Comparison of ENCODE assay signal across 31 cellular contexts in the genomic region with DNA sequence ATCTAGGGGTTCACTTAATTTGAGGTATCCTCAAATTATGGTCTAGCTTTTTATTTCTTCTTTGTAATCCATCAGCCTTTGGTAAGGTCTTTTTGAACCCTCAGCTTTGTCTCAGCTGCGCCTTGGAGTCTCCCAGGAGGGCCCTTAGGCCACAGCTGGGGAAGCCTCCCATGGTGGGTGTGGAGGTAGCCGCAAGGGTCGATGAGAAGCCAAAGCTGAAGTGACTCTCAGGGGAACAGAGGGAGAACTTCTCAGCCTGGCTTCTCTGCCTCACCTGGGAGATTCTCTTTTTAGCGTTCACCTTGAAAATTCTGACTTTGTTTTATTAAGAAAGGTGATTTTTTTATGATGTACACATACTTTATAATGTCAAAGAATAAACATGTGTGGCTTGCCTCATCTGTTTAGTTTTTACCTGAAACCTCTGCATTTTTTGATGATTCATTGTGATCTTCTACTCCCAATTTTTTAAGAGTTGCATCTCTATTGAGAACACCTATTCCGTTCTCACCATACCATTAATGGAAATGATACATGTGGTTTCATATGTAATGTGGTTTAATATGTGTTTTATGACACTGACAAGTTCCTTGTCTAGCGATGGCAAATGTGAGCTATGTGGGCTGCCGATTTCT.
"Had no signal": no experiment of that assay in that cellular context is flagged by ENCODE, and none has a peak within 500 bp of the region (broad histone marks: within the 10 kb centered on the region; RNA-seq: fewer than 3 reads in every experiment).

No MANE protein-coding gene starts in this region.

- H3K9me3 Mint-ChIP-seq: activated CD4-positive, alpha-beta memory T cell treated with anti-CD3 and anti-CD28 coated beads for 36 hours; activated naive CD4-positive, alpha-beta T cell treated with anti-CD3 and anti-CD28 coated beads, Interleukin-2, amount 10 ng/mL, durations not matched to agents 7 days and 5 days; activated naive CD8-positive, alpha-beta T cell treated with anti-CD3 and anti-CD28 coated beads, Interleukin-2, amount 10 ng/mL, durations not matched to agents 7 days and 5 days; activated T-cell treated with anti-CD3 and anti-CD28 coated beads, Interleukin-2, amount 50 U/mL, for 24 hours; brain; effector memory CD8-positive, alpha-beta T cell; naive thymus-derived CD4-positive, alpha-beta T cell; neural crest cell; stimulated activated naive B cell treated with anti-CD40 and anti-IgM and Interleukin-4, amounts not matched to agents 10 μg/mL and 1 μg/mL and 100 μg/mL, for 72 hours; T-helper 1 cell treated with Interleukin-12 subunit alpha and Interleukin-12 subunit beta and Interleukin-4 antibody, amounts not matched to agents 30 μg/mL and 1 μg/mL, for 36 hours had no signal

- H3K36me3 Mint-ChIP-seq: activated CD4-positive, alpha-beta memory T cell treated with anti-CD3 and anti-CD28 coated beads for 36 hours; activated naive CD4-positive, alpha-beta T cell treated with anti-CD3 and anti-CD28 coated beads, Interleukin-2, amount 10 ng/mL, durations not matched to agents 7 days and 5 days; activated naive CD8-positive, alpha-beta T cell treated with anti-CD3 and anti-CD28 coated beads, Interleukin-2, amount 10 ng/mL, durations not matched to agents 7 days and 5 days; brain; naive thymus-derived CD4-positive, alpha-beta T cell; stimulated activated naive B cell treated with anti-CD40 and anti-IgM and Interleukin-4, amounts not matched to agents 10 μg/mL and 1 μg/mL and 100 μg/mL, for 72 hours had no signal

- H3K27ac ChIP-seq: ascending aorta, gastroesophageal sphincter, pancreas, prostate gland, stomach, upper lobe of right lung, WERI-Rb-1 had no signal

- H3K36me3 ChIP-seq: ascending aorta, gastroesophageal sphincter, pancreas, prostate gland, stomach, thyroid gland, upper lobe of right lung, WERI-Rb-1 had no signal

- H3K4me3 ChIP-seq: ascending aorta, gastroesophageal sphincter, pancreas, prostate gland, smooth muscle cell, stomach, thyroid gland, upper lobe of right lung had no signal

- H3K4me3 Mint-ChIP-seq: activated CD4-positive, alpha-beta memory T cell treated with anti-CD3 and anti-CD28 coated beads for 36 hours; activated naive CD4-positive, alpha-beta T cell treated with anti-CD3 and anti-CD28 coated beads, Interleukin-2, amount 10 ng/mL, durations not matched to agents 7 days and 5 days; activated naive CD8-positive, alpha-beta T cell treated with anti-CD3 and anti-CD28 coated beads, Interleukin-2, amount 10 ng/mL, durations not matched to agents 7 days and 5 days; activated T-cell treated with anti-CD3 and anti-CD28 coated beads, Interleukin-2, amount 50 U/mL, for 24 hours; brain; effector memory CD8-positive, alpha-beta T cell; naive thymus-derived CD4-positive, alpha-beta T cell; neural crest cell; stimulated activated naive B cell treated with anti-CD40 and anti-IgM and Interleukin-4, amounts not matched to agents 10 μg/mL and 1 μg/mL and 100 μg/mL, for 72 hours; T-helper 1 cell treated with Interleukin-12 subunit alpha and Interleukin-12 subunit beta and Interleukin-4 antibody, amounts not matched to agents 30 μg/mL and 1 μg/mL, for 36 hours had no signal

- H3K9me3 ChIP-seq: ascending aorta, gastroesophageal sphincter, pancreas, prostate gland, stomach, thyroid gland, upper lobe of right lung had no signal

- DNase-seq: activated CD4-positive, alpha-beta memory T cell treated with anti-CD3 and anti-CD28 coated beads for 36 hours; activated CD4-positive, alpha-beta T cell treated with anti-CD3 and anti-CD28 coated beads for 48 hours; activated CD8-positive, alpha-beta memory T cell treated with anti-CD3 and anti-CD28 coated beads, Interleukin-2, amount 50 U/mL, for 48 hours; activated gamma-delta T cell; activated naive CD4-positive, alpha-beta T cell treated with anti-CD3 and anti-CD28 coated beads, Interleukin-2, amount 10 ng/mL, durations not matched to agents 7 days and 5 days; activated naive CD8-positive, alpha-beta T cell treated with anti-CD3 and anti-CD28 coated beads, Interleukin-2, amount 10 ng/mL, durations not matched to agents 7 days and 5 days; activated T-cell treated with anti-CD3 and anti-CD28 coated beads, Interleukin-2, amount 50 U/mL, for 24 hours; caudate nucleus; cortex of kidney; effector memory CD8-positive, alpha-beta T cell; mammary epithelial cell; midbrain; naive thymus-derived CD4-positive, alpha-beta T cell; nucleus accumbens; pancreas; retina; stimulated activated CD4-positive, alpha-beta T cell treated with anti-CD3 and anti-CD28 coated beads, Interleukin-1b, Interleukin-23, amount 100 ng/mL, for 48 hours; stimulated activated naive B cell treated with anti-CD40 and anti-IgM and Interleukin-4, amounts not matched to agents 10 μg/mL and 1 μg/mL and 100 μg/mL, for 72 hours; stomach; T-helper 9 cell; thyroid gland; upper lobe of right lung; WERI-Rb-1 had no signal

- H3K27ac Mint-ChIP-seq: activated CD4-positive, alpha-beta memory T cell treated with anti-CD3 and anti-CD28 coated beads for 36 hours; activated naive CD4-positive, alpha-beta T cell treated with anti-CD3 and anti-CD28 coated beads, Interleukin-2, amount 10 ng/mL, durations not matched to agents 7 days and 5 days; activated naive CD8-positive, alpha-beta T cell treated with anti-CD3 and anti-CD28 coated beads, Interleukin-2, amount 10 ng/mL, durations not matched to agents 7 days and 5 days; activated T-cell treated with anti-CD3 and anti-CD28 coated beads, Interleukin-2, amount 50 U/mL, for 24 hours; brain; effector memory CD8-positive, alpha-beta T cell; naive thymus-derived CD4-positive, alpha-beta T cell; stimulated activated naive B cell treated with anti-CD40 and anti-IgM and Interleukin-4, amounts not matched to agents 10 μg/mL and 1 μg/mL and 100 μg/mL, for 72 hours; T-helper 1 cell treated with Interleukin-12 subunit alpha and Interleukin-12 subunit beta and Interleukin-4 antibody, amounts not matched to agents 30 μg/mL and 1 μg/mL, for 36 hours had no signal

- H3K4me1 Mint-ChIP-seq: activated naive CD4-positive, alpha-beta T cell treated with anti-CD3 and anti-CD28 coated beads, Interleukin-2, amount 10 ng/mL, durations not matched to agents 7 days and 5 days; activated naive CD8-positive, alpha-beta T cell treated with anti-CD3 and anti-CD28 coated beads, Interleukin-2, amount 10 ng/mL, durations not matched to agents 7 days and 5 days had no signal

- ATAC-seq: activated CD4-positive, CD25-positive, alpha-beta regulatory T cell treated with anti-CD3 and anti-CD28 coated beads, Interleukin-2, amount 50 U/mL, for 24 hours; effector memory CD8-positive, alpha-beta T cell; gastroesophageal sphincter; naive thymus-derived CD4-positive, alpha-beta T cell; pancreas; stimulated activated naive B cell treated with anti-CD40 and anti-IgM and Interleukin-4, amounts not matched to agents 10 μg/mL and 1 μg/mL and 100 μg/mL, for 72 hours; upper lobe of right lung had no signal

- H3K4me1 ChIP-seq: prostate gland had no signal

- H3K27me3 ChIP-seq: ascending aorta, gastroesophageal sphincter, pancreas, stomach, thyroid gland had no signal
